In genomic region chr5:66246621-66247020, GRCh38 we compare ENCODE assay signal across 15 cellular contexts.
DNase-seq lines count a peak whose midpoint lies in the region; ATAC-seq, FAIRE-seq and TF ChIP-seq lines count a peak whose summit lies in the region.
"Had no signal": no experiment of that assay in that cellular context is flagged by ENCODE, and none has a peak within 500 bp of the region (broad histone marks: within the 10 kb centered on the region; RNA-seq: fewer than 3 reads in every experiment).

No MANE protein-coding gene starts in this region.

- no peak overlapping the region for H2AFZ ChIP-seq in keratinocyte (ENCODE audit: control insufficient read depth, low read length)

- no peaks in the 10 kb centered on the region for H4K20me1 ChIP-seq in keratinocyte (ENCODE audit: control insufficient read depth, extremely low read depth, insufficient read depth, low read length)

- peaks cover 18% of the 10 kb centered on the region for H3K4me1 ChIP-seq in keratinocyte (ENCODE audit: control insufficient read depth, extremely low read depth, insufficient read depth, low read length)
- H3K4me1 ChIP-seq: gastroesophageal sphincter, pancreas had no signal

- H3K9ac ChIP-seq in keratinocyte (ENCODE audit: control insufficient read depth, extremely low read depth, insufficient read depth, low read length) = no peak overlapping the region

- POLR2A ChIA-PET in AG04449 (lab: Yijun Ruan, JAX) = no interaction called here

- peaks cover under 1% of the 10 kb centered on the region for H3K27me3 ChIP-seq in keratinocyte (ENCODE audit: control insufficient read depth, extremely low read depth, insufficient read depth, low read length)
- H3K27me3 ChIP-seq: gastroesophageal sphincter, pancreas had no signal

- H3K4me3 ChIP-seq in AG04449 (ENCODE audit: low read depth, low read length) (no peak overlapping the region), keratinocyte (ENCODE audit: control insufficient read depth in 2 of 3, extremely low read depth in 1 of 3, insufficient read depth in 2 of 3, low read depth in 1 of 3, low read length in 3 of 3) (peak overlapping the region in 1 of 3 experiments; percentile 19)
- H3K4me3 ChIP-seq: gastroesophageal sphincter, pancreas had no signal

- TF ChIP-seq POLR2A in GM12891 (IDR thresholded peaks at IDR 0.05; ENCODE audit: low read depth, low read length) = no peak

- H3K27ac ChIP-seq in keratinocyte (ENCODE audit: control insufficient read depth, insufficient read depth, low read length) = no peak overlapping the region
- H3K27ac ChIP-seq: gastroesophageal sphincter, pancreas had no signal

- no peak overlapping the region for H3K4me3 Mint-ChIP-seq in natural killer cell treated with Interleukin-12 subunit alpha and Interleukin-12 subunit beta and Interleukin-15 and Interleukin-18, amount 100 ng/mL, for 72 hours
- H3K4me3 Mint-ChIP-seq: activated T-cell treated with anti-CD3 and anti-CD28 coated beads, Interleukin-2, amount 50 U/mL, for 24 hours had no signal

- no peaks in the 10 kb centered on the region for H3K36me3 ChIP-seq in keratinocyte (ENCODE audit: control insufficient read depth in 2 of 2, extremely low read depth in 1 of 2, insufficient read depth in 2 of 2, low read length in 2 of 2)
- H3K36me3 ChIP-seq: gastroesophageal sphincter, pancreas had no signal

- peak; percentile 26 for DNase-seq in AG04449 (ENCODE audit: low read depth, low spot score)
- peak; percentile 36 for DNase-seq in HS-5 (ENCODE audit: low read depth)
- DNase-seq in astrocyte of the hippocampus (ENCODE audit: low read depth, low spot score) = peak; percentile 79
- DNase-seq in keratinocyte (ENCODE audit: low read depth, low spot score) = no peak
- no peak for DNase-seq in NCI-H510A (lab: John Stamatoyannopoulos, UW)
- no peak for DNase-seq in GM12891 (ENCODE audit: insufficient read length, low spot score)
- DNase-seq in natural killer cell treated with Interleukin-12 subunit alpha and Interleukin-12 subunit beta and Interleukin-15 and Interleukin-18, amount 100 ng/mL, for 72 hours (ENCODE audit: low spot score) = no peak
- DNase-seq: activated T-cell treated with anti-CD3 and anti-CD28 coated beads, Interleukin-2, amount 50 U/mL, for 24 hours; midbrain; NCI-H1105; NCI-H446 treated with DMSO at 0.1 percent for 48 hours; pancreas; substantia nigra had no signal

- peaks cover 3 to 5% of the 10 kb centered on the region in 2 donors for H3K27me3 Mint-ChIP-seq in natural killer cell treated with Interleukin-12 subunit alpha and Interleukin-12 subunit beta and Interleukin-15 and Interleukin-18, amount 100 ng/mL, for 72 hours
- H3K27me3 Mint-ChIP-seq: activated T-cell treated with anti-CD3 and anti-CD28 coated beads, Interleukin-2, amount 50 U/mL, for 24 hours had no signal

- no peaks in the 10 kb centered on the region for H3K9me1 ChIP-seq in keratinocyte (ENCODE audit: control insufficient read depth, extremely low read depth, insufficient read depth, low read length)

- no peaks in the 10 kb centered on the region for H3K79me2 ChIP-seq in keratinocyte (ENCODE audit: control insufficient read depth, insufficient read depth, low read length)

- peak; percentile 82 for FAIRE-seq in keratinocyte (lab: Jason Lieb, UNC)
- FAIRE-seq in GM12891 (lab: Jason Lieb, UNC) = no peak
- FAIRE-seq: pancreas had no signal

- TF ChIP-seq CTCF in AG04449 (IDR thresholded peaks at IDR 0.05; ENCODE audit: insufficient read depth, low read length, missing control alignments) (no peak), keratinocyte (optimal IDR thresholded peaks at IDR 0.05 in 1 of 3, IDR thresholded peaks at IDR 0.05 in 1 of 3, conservative IDR thresholded peaks at IDR 0.05 in 1 of 3; ENCODE audit: extremely low read depth in 1 of 3, insufficient read depth in 2 of 3, low read length in 3 of 3) (no peak)

- H3K9me3 ChIP-seq in keratinocyte (ENCODE audit: control insufficient read depth, low read depth, low read length) = no peaks in the 10 kb centered on the region
- H3K9me3 ChIP-seq: gastroesophageal sphincter, pancreas had no signal

- no peaks in the 10 kb centered on the region for H3K36me3 Mint-ChIP-seq in natural killer cell treated with Interleukin-12 subunit alpha and Interleukin-12 subunit beta and Interleukin-15 and Interleukin-18, amount 100 ng/mL, for 72 hours

- H3K27ac Mint-ChIP-seq in natural killer cell treated with Interleukin-12 subunit alpha and Interleukin-12 subunit beta and Interleukin-15 and Interleukin-18, amount 100 ng/mL, for 72 hours = no peak overlapping the region
- H3K27ac Mint-ChIP-seq: activated T-cell treated with anti-CD3 and anti-CD28 coated beads, Interleukin-2, amount 50 U/mL, for 24 hours had no signal

- no peaks in the 10 kb centered on the region for H3K4me1 Mint-ChIP-seq in natural killer cell treated with Interleukin-12 subunit alpha and Interleukin-12 subunit beta and Interleukin-15 and Interleukin-18, amount 100 ng/mL, for 72 hours (ENCODE audit: low read depth in 2 of 2)

- dilution Hi-C loops in keratinocyte (cut with MboI; ENCODE audit: extremely low pct_ligation_motif_present, low sequenced_read_pairs) = no loop called here

- peak overlapping the region; percentile 58 for H3K4me2 ChIP-seq in keratinocyte (ENCODE audit: control insufficient read depth, extremely low read depth, insufficient read depth, low read depth, low read length)

- ATAC-seq in GM18511 (IDR thresholded peaks at IDR 0.05; ENCODE audit: unreplicated experiment) = no peak
- no peak for ATAC-seq in natural killer cell treated with Interleukin-12 subunit alpha and Interleukin-12 subunit beta and Interleukin-15 and Interleukin-18, amount 100 ng/mL, for 72 hours
- ATAC-seq: gastroesophageal sphincter, pancreas had no signal

- H3K9me3 Mint-ChIP-seq in natural killer cell treated with Interleukin-12 subunit alpha and Interleukin-12 subunit beta and Interleukin-15 and Interleukin-18, amount 100 ng/mL, for 72 hours = peaks cover 3% of the 10 kb centered on the region
- H3K9me3 Mint-ChIP-seq: activated T-cell treated with anti-CD3 and anti-CD28 coated beads, Interleukin-2, amount 50 U/mL, for 24 hours had no signal

- CTCF ChIA-PET in AG04449 (lab: Yijun Ruan, JAX) = interaction anchor here (0.8 to 2.7 kb wide), 3 partner anchors 20 to 62 kb away, joined by 3 to 11 read pairs (median 3); no protein-coding TSS in a partner anchor

TF ChIP-seq in GM12891, 5 proteins besides CTCF, POLR2A, EP300 and RAD21:
- no peak for TF ChIP-seq POU2F2 (IDR thresholded peaks at IDR 0.05; ENCODE audit: low read depth, low read length)

Comparison
In these comparisons a context has a peak if more than half of its experiments do, and no peak if none do; other contexts are left out.
1. DNase-seq: peak in AG04449 (single experiment), HS-5 (single experiment) and astrocyte of the hippocampus (single experiment); none in keratinocyte (single experiment), NCI-H510A (single experiment), GM12891 (single experiment) and natural killer cell treated with Interleukin-12 subunit alpha and Interleukin-12 subunit beta and Interleukin-15 and Interleukin-18, amount 100 ng/mL, for 72 hours (single experiment).